32 cellular contexts compared by ENCODE assay signal in genomic region chr1:109293026-109293425, GRCh38. TPM values are rescaled to one million over a fixed set of nuclear protein-coding genes. Genes with fewer than 3 reads are reported as not detected.
"Had no signal": no experiment of that assay in that cellular context is flagged by ENCODE, and none has a peak within 500 bp of the region (broad histone marks: within the 10 kb centered on the region; RNA-seq: fewer than 3 reads in every experiment).

No MANE protein-coding gene starts in this region.

- H3K27ac Mint-ChIP-seq: activated B cell treated with CpG ODN at 0.5 μM for 24 hours; activated CD4-positive, alpha-beta memory T cell treated with anti-CD3 and anti-CD28 coated beads for 36 hours; activated CD4-positive, alpha-beta T cell treated with anti-CD3 and anti-CD28 coated beads, Interleukin-2, amount 10 ng/mL, durations not matched to agents 24 days and 14 days; activated CD8-positive, alpha-beta T cell treated with anti-CD3 and anti-CD28 coated beads for 36 hours; activated naive CD4-positive, alpha-beta T cell treated with anti-CD3 and anti-CD28 coated beads, Interleukin-2, amount 10 ng/mL, durations not matched to agents 7 days and 5 days; activated naive CD4-positive, alpha-beta T cell treated with anti-CD3 and anti-CD28 coated beads, Interleukin-2, amount 50 U/mL, for 24 hours; activated naive CD8-positive, alpha-beta T cell; activated naive CD8-positive, alpha-beta T cell treated with anti-CD3 and anti-CD28 coated beads, Interleukin-2, amount 10 ng/mL, durations not matched to agents 7 days and 5 days; activated naive CD8-positive, alpha-beta T cell treated with anti-CD3 and anti-CD28 coated beads, Interleukin-2, amount 50 U/mL, for 24 hours; activated T-cell treated with anti-CD3 and anti-CD28 coated beads, Interleukin-2, amount 50 U/mL, for 72 hours; activated T-helper 1 cell treated with anti-CD3 and anti-CD28 coated beads, Interleukin-12 subunit alpha, Interleukin-12 subunit beta, Interleukin-2, Interleukin-4 antibody, amounts not matched to agents 30 ng/mL and 10 ng/mL and 1 ng/mL, durations not matched to agents 14 hours and 24 hours and 36 hours; activated T-helper 17 cell treated with anti-CD3 and anti-CD28 coated beads, Interleukin-2, amount 50 U/mL, for 72 hours; T-cell; T-helper 17 cell had no signal

- H3K9me3 ChIP-seq: ascending aorta, breast epithelium had no signal

- H3K4me1 Mint-ChIP-seq: activated naive CD4-positive, alpha-beta T cell treated with anti-CD3 and anti-CD28 coated beads, Interleukin-2, amount 10 ng/mL, durations not matched to agents 7 days and 5 days; activated naive CD4-positive, alpha-beta T cell treated with anti-CD3 and anti-CD28 coated beads, Interleukin-2, amount 50 U/mL, for 24 hours; activated naive CD8-positive, alpha-beta T cell treated with anti-CD3 and anti-CD28 coated beads, Interleukin-2, amount 50 U/mL, for 24 hours; activated T-helper 17 cell treated with anti-CD3 and anti-CD28 coated beads, Interleukin-2, amount 50 U/mL, for 72 hours; T-cell had no signal

- H3K9me3 Mint-ChIP-seq: activated B cell treated with CpG ODN at 0.5 μM for 24 hours; activated CD4-positive, alpha-beta memory T cell treated with anti-CD3 and anti-CD28 coated beads for 36 hours; activated CD4-positive, alpha-beta T cell treated with anti-CD3 and anti-CD28 coated beads, Interleukin-2, amount 10 ng/mL, durations not matched to agents 24 days and 14 days; activated CD8-positive, alpha-beta T cell treated with anti-CD3 and anti-CD28 coated beads for 36 hours; activated naive CD4-positive, alpha-beta T cell treated with anti-CD3 and anti-CD28 coated beads, Interleukin-2, amount 10 ng/mL, durations not matched to agents 7 days and 5 days; activated naive CD4-positive, alpha-beta T cell treated with anti-CD3 and anti-CD28 coated beads, Interleukin-2, amount 50 U/mL, for 24 hours; activated naive CD8-positive, alpha-beta T cell treated with anti-CD3 and anti-CD28 coated beads, Interleukin-2, amount 10 ng/mL, durations not matched to agents 7 days and 5 days; activated naive CD8-positive, alpha-beta T cell treated with anti-CD3 and anti-CD28 coated beads, Interleukin-2, amount 50 U/mL, for 24 hours; activated T-cell treated with anti-CD3 and anti-CD28 coated beads, Interleukin-2, amount 50 U/mL, for 4 hours; activated T-cell treated with anti-CD3 and anti-CD28 coated beads, Interleukin-2, amount 50 U/mL, for 72 hours; activated T-helper 1 cell treated with anti-CD3 and anti-CD28 coated beads, Interleukin-12 subunit alpha, Interleukin-12 subunit beta, Interleukin-2, Interleukin-4 antibody, amounts not matched to agents 30 ng/mL and 10 ng/mL and 1 ng/mL, durations not matched to agents 14 hours and 24 hours and 36 hours; activated T-helper 17 cell treated with anti-CD3 and anti-CD28 coated beads, Interleukin-2, amount 50 U/mL, for 72 hours; T-cell had no signal

- H3K27ac ChIP-seq: ascending aorta, brain microvascular endothelial cell, breast epithelium had no signal

- H3K27me3 ChIP-seq: ascending aorta, brain microvascular endothelial cell, breast epithelium had no signal

- H3K36me3 Mint-ChIP-seq: activated CD4-positive, alpha-beta memory T cell treated with anti-CD3 and anti-CD28 coated beads for 36 hours; activated naive CD4-positive, alpha-beta T cell treated with anti-CD3 and anti-CD28 coated beads, Interleukin-2, amount 10 ng/mL, durations not matched to agents 7 days and 5 days; activated naive CD4-positive, alpha-beta T cell treated with anti-CD3 and anti-CD28 coated beads, Interleukin-2, amount 50 U/mL, for 24 hours; activated naive CD8-positive, alpha-beta T cell; activated naive CD8-positive, alpha-beta T cell treated with anti-CD3 and anti-CD28 coated beads, Interleukin-2, amount 10 ng/mL, durations not matched to agents 7 days and 5 days; T-cell had no signal

- H3K4me1 ChIP-seq: ascending aorta, breast epithelium had no signal

- H3K4me3 Mint-ChIP-seq: activated B cell treated with CpG ODN at 0.5 μM for 24 hours; activated CD4-positive, alpha-beta memory T cell treated with anti-CD3 and anti-CD28 coated beads for 36 hours; activated CD4-positive, alpha-beta T cell treated with anti-CD3 and anti-CD28 coated beads, Interleukin-2, amount 10 ng/mL, durations not matched to agents 24 days and 14 days; activated CD8-positive, alpha-beta T cell treated with anti-CD3 and anti-CD28 coated beads for 36 hours; activated naive CD4-positive, alpha-beta T cell treated with anti-CD3 and anti-CD28 coated beads, Interleukin-2, amount 10 ng/mL, durations not matched to agents 7 days and 5 days; activated naive CD4-positive, alpha-beta T cell treated with anti-CD3 and anti-CD28 coated beads, Interleukin-2, amount 50 U/mL, for 24 hours; activated naive CD8-positive, alpha-beta T cell; activated naive CD8-positive, alpha-beta T cell treated with anti-CD3 and anti-CD28 coated beads, Interleukin-2, amount 10 ng/mL, durations not matched to agents 7 days and 5 days; activated naive CD8-positive, alpha-beta T cell treated with anti-CD3 and anti-CD28 coated beads, Interleukin-2, amount 50 U/mL, for 24 hours; activated T-cell treated with anti-CD3 and anti-CD28 coated beads, Interleukin-2, amount 50 U/mL, for 4 hours; activated T-cell treated with anti-CD3 and anti-CD28 coated beads, Interleukin-2, amount 50 U/mL, for 72 hours; activated T-helper 1 cell treated with anti-CD3 and anti-CD28 coated beads, Interleukin-12 subunit alpha, Interleukin-12 subunit beta, Interleukin-2, Interleukin-4 antibody, amounts not matched to agents 30 ng/mL and 10 ng/mL and 1 ng/mL, durations not matched to agents 14 hours and 24 hours and 36 hours; activated T-helper 17 cell treated with anti-CD3 and anti-CD28 coated beads, Interleukin-2, amount 50 U/mL, for 72 hours; T-cell; T-helper 17 cell had no signal

- ATAC-seq: activated CD8-positive, alpha-beta T cell treated with anti-CD3 and anti-CD28 coated beads for 36 hours; activated naive CD8-positive, alpha-beta T cell treated with anti-CD3 and anti-CD28 coated beads, Interleukin-2, amount 50 U/mL, for 24 hours; activated T-cell treated with anti-CD3 and anti-CD28 coated beads, Interleukin-2, amount 50 U/mL, for 4 hours; activated T-cell treated with anti-CD3 and anti-CD28 coated beads, Interleukin-2, amount 50 U/mL, for 72 hours; activated T-helper 17 cell treated with anti-CD3 and anti-CD28 coated beads, Interleukin-2, amount 50 U/mL, for 72 hours; T-cell; T-helper 17 cell had no signal

- H3K36me3 ChIP-seq: ascending aorta, brain microvascular endothelial cell, breast epithelium had no signal

- H3K4me3 ChIP-seq: ascending aorta, breast epithelium had no signal

- DNase-seq: activated B cell treated with CpG ODN at 0.5 μM for 24 hours; activated CD4-positive, alpha-beta memory T cell treated with anti-CD3 and anti-CD28 coated beads for 36 hours; activated CD4-positive, alpha-beta T cell treated with anti-CD3 and anti-CD28 coated beads for 4 hours; activated CD4-positive, alpha-beta T cell treated with anti-CD3 and anti-CD28 coated beads, Interleukin-2, amount 10 ng/mL, durations not matched to agents 24 days and 14 days; activated CD4-positive, alpha-beta T cell treated with anti-CD3 and anti-CD28 coated beads, Interleukin-2, amount 50 U/mL, for 1 hour; activated CD4-positive, alpha-beta T cell treated with anti-CD3 and anti-CD28 coated beads, Interleukin-2, amount 50 U/mL, for 4 hours; activated CD4-positive, CD25-positive, alpha-beta regulatory T cell treated with anti-CD3 and anti-CD28 coated beads, Interleukin-2, amount 50 U/mL, for 72 hours; activated CD8-positive, alpha-beta memory T cell treated with anti-CD3 and anti-CD28 coated beads, Interleukin-2, amount 50 U/mL, for 4 hours; activated CD8-positive, alpha-beta T cell treated with anti-CD3 and anti-CD28 coated beads for 36 hours; activated effector memory CD4-positive, alpha-beta T cell treated with anti-CD3 and anti-CD28 coated beads, Interleukin-2, amount 50 U/mL, for 16 hours; activated naive CD4-positive, alpha-beta T cell treated with anti-CD3 and anti-CD28 coated beads, Interleukin-2, amount 10 ng/mL, durations not matched to agents 7 days and 5 days; activated naive CD4-positive, alpha-beta T cell treated with Interleukin-2 at 50 U/mL for 16 hours; activated naive CD8-positive, alpha-beta T cell treated with anti-CD3 and anti-CD28 coated beads, Interleukin-2, amount 10 ng/mL, durations not matched to agents 7 days and 5 days; activated naive CD8-positive, alpha-beta T cell treated with anti-CD3 and anti-CD28 coated beads, Interleukin-2, amount 50 U/mL, for 24 hours; activated T-cell treated with anti-CD3 and anti-CD28 coated beads for 4 hours; activated T-cell treated with anti-CD3 and anti-CD28 coated beads, Interleukin-2, amount 50 U/mL, for 1 hour; activated T-cell treated with anti-CD3 and anti-CD28 coated beads, Interleukin-2, amount 50 U/mL, for 4 hours; activated T-cell treated with anti-CD3 and anti-CD28 coated beads, Interleukin-2, amount 50 U/mL, for 72 hours; brain microvascular endothelial cell; central memory CD4-positive, alpha-beta T cell; T-cell; T-helper 17 cell; T1000 had no signal

RNA-seq across cellular contexts. Expression of gene PSRC1, which starts 10.1 kb away (rescaled TPM):
- total RNA-seq: activated B cell treated with CpG ODN at 0.5 μM for 24 hours had no signal

RNA-seq across cellular contexts. Expression of gene MYBPHL, which starts 13.8 kb away (rescaled TPM):
- total RNA-seq: activated B cell treated with CpG ODN at 0.5 μM for 24 hours; activated CD4-positive, alpha-beta memory T cell treated with anti-CD3 and anti-CD28 coated beads for 36 hours; activated CD4-positive, alpha-beta T cell treated with anti-CD3 and anti-CD28 coated beads, Interleukin-2, amount 10 ng/mL, durations not matched to agents 24 days and 14 days; activated CD8-positive, alpha-beta memory T cell treated with anti-CD3 and anti-CD28 coated beads for 36 hours; activated CD8-positive, alpha-beta T cell treated with anti-CD3 and anti-CD28 coated beads for 36 hours; activated naive CD8-positive, alpha-beta T cell treated with anti-CD3 and anti-CD28 coated beads, Interleukin-2, amount 10 ng/mL, durations not matched to agents 7 days and 5 days; activated T-cell treated with anti-CD3 and anti-CD28 coated beads, Interleukin-2, amount 50 U/mL, for 4 hours; activated T-cell treated with anti-CD3 and anti-CD28 coated beads, Interleukin-2, amount 50 U/mL, for 72 hours; activated T-helper 1 cell treated with anti-CD3 and anti-CD28 coated beads, Interleukin-12 subunit alpha, Interleukin-12 subunit beta, Interleukin-2, Interleukin-4 antibody, amounts not matched to agents 30 ng/mL and 10 ng/mL and 1 ng/mL, durations not matched to agents 14 hours and 24 hours and 36 hours; activated T-helper 17 cell treated with anti-CD3 and anti-CD28 coated beads, Interleukin-2, amount 50 U/mL, for 72 hours; ascending aorta; breast epithelium; T-cell; T-helper 1 cell treated with Interleukin-12 subunit alpha and Interleukin-12 subunit beta and Interleukin-4 antibody, amounts not matched to agents 30 ng/mL and 1 ng/mL, for 36 hours; T-helper 17 cell; T-helper 2 cell treated with Interferon-gamma antibody and Interleukin-4, amounts not matched to agents 100 ng/mL and 5 ng/mL, for 36 hours had no signal
